27 cellular contexts compared by ENCODE assay signal in genomic region chr4:8021796-8022195, GRCh38.
DNase-seq lines count a peak whose midpoint lies in the region; ATAC-seq, FAIRE-seq and TF ChIP-seq lines count a peak whose summit lies in the region.
"Had no signal": no experiment of that assay in that cellular context is flagged by ENCODE, and none has a peak within 500 bp of the region (broad histone marks: within the 10 kb centered on the region; RNA-seq: fewer than 3 reads in every experiment).

No MANE protein-coding gene starts in this region.

- H3K36me3 ChIP-seq in H7 (replicated peaks; ENCODE audit: control insufficient read depth, insufficient read depth, low read length) (no peaks in the 10 kb centered on the region), SK-N-SH (replicated peaks in 1 of 2; ENCODE audit: control insufficient read depth in 1 of 2, insufficient read depth in 2 of 2, low read length in 1 of 2) (no peaks in the 10 kb centered on the region), mesendoderm (ENCODE audit: control insufficient read depth, insufficient read depth, low read length) (no peaks in the 10 kb centered on the region)
- H3K36me3 ChIP-seq: breast epithelium, neutrophil had no signal

- no peak overlapping the region for H3K27ac ChIP-seq in A549
- H3K27ac ChIP-seq in SK-N-SH (ENCODE audit: low read depth in 2 of 2, low read length in 1 of 2), result no peak overlapping the region
- no peak overlapping the region for H3K27ac ChIP-seq in mesendoderm (ENCODE audit: low read depth, low read length)
- H3K27ac ChIP-seq: breast epithelium, neutrophil, psoas muscle, SK-N-MC, skin epidermis, VCaP had no signal

- no peak overlapping the region for H2BK5ac ChIP-seq in mesendoderm (ENCODE audit: low read length)

- TF ChIP-seq EP300 in A549 (IDR thresholded peaks at IDR 0.05) (no peak), SK-N-SH (IDR thresholded peaks at IDR 0.05; ENCODE audit: borderline replicate concordance in 1 of 2, low read depth in 1 of 2, low read length in 1 of 2) (no peak)

- H3K9me3 ChIP-seq in A549 (no peaks in the 10 kb centered on the region), SK-N-SH (no peaks in the 10 kb centered on the region)
- H3K9me3 ChIP-seq: breast epithelium, neutrophil, psoas muscle had no signal

- H3K4me2 ChIP-seq in A549 (no peak overlapping the region), SK-N-SH (no peak overlapping the region), mesendoderm (ENCODE audit: low read length) (no peak overlapping the region)

- H3F3A ChIP-seq in SK-N-SH (replicated peaks; ENCODE audit: insufficient read depth), result no peaks in the 10 kb centered on the region

- H3K79me1 ChIP-seq in mesendoderm (ENCODE audit: low read length), result no peaks in the 10 kb centered on the region

- no peak overlapping the region for H2AFZ ChIP-seq in SK-N-SH (ENCODE audit: low read depth)

- no peak overlapping the region for H3K23ac ChIP-seq in mesendoderm (ENCODE audit: low read length)

- no peak overlapping the region for H2BK15ac ChIP-seq in mesendoderm (replicated peaks; ENCODE audit: low read depth)

- DNase-seq in A549 (ENCODE audit: low read depth in 1 of 2, low spot score in 1 of 2), result peak; percentile 25 to 28
- peak; percentile 53 for DNase-seq in H7
- peak; percentile 54 for DNase-seq in SK-N-SH
- no peak for DNase-seq in fibroblast of pulmonary artery (ENCODE audit: low read depth)
- DNase-seq in mesendoderm, result no peak
- DNase-seq in activated CD8-positive, alpha-beta memory T cell treated with anti-CD3 and anti-CD28 coated beads, Interleukin-2, amount 50 U/mL, for 48 hours, result no peak
- no peak for DNase-seq in stimulated activated naive CD4-positive, alpha-beta T cell (lab: John Stamatoyannopoulos, UW)
- DNase-seq: activated CD4-positive, alpha-beta T cell treated with anti-CD3 and anti-CD28 coated beads, Interleukin-2, amount 10 ng/mL, durations not matched to agents 24 days and 14 days; activated naive CD4-positive, alpha-beta T cell; activated T-cell treated with anti-CD3 and anti-CD28 coated beads, Interleukin-2, amount 50 U/mL, for 48 hours; amniotic stem cell; head of caudate nucleus; Karpas-422; kidney glomerular epithelial cell; NCI-H1694 treated with DMSO at 0.1 percent for 48 hours; NCI-H2171; NCI-H524 treated with DMSO at 0.1 percent for 48 hours; stimulated activated CD4-positive, alpha-beta T cell treated with anti-CD3 and anti-CD28 coated beads, Interleukin-1b, Interleukin-23, amount 100 ng/mL, for 48 hours had no signal

- no peak overlapping the region for H2AK5ac ChIP-seq in mesendoderm (ENCODE audit: low read length)

- H4K5ac ChIP-seq in mesendoderm (ENCODE audit: low read length), result no peak overlapping the region

- WGBS in A549 (ENCODE audit: missing lambda C conversion rate), result 100% methylated on average over 1 of the region's 13 CpGs
- WGBS in SK-N-SH (ENCODE audit: low lambda C conversion rate), result 65% methylated on average over 8 of the region's 13 CpGs
- WGBS in mesendoderm (ENCODE audit: extremely low coverage, insufficient coverage, low lambda C conversion rate), result no CpG with 5 or more reads among the region's 13 CpGs

- H3K4me3 ChIP-seq in A549 (no peak overlapping the region), H7 (ENCODE audit: insufficient read depth, low read depth, low read length) (no peak overlapping the region), SK-N-SH (ENCODE audit: low read depth in 2 of 2, low read length in 1 of 2) (no peak overlapping the region), fibroblast of pulmonary artery (replicated peaks; ENCODE audit: low read depth, low read length) (no peak overlapping the region), mesendoderm (ENCODE audit: low read length) (no peak overlapping the region)
- H3K4me3 ChIP-seq: breast epithelium, psoas muscle, SK-N-MC, skin epidermis had no signal

- no peak overlapping the region for H2BK120ac ChIP-seq in mesendoderm (ENCODE audit: low read depth, low read length)

- no peak overlapping the region for H3K18ac ChIP-seq in mesendoderm (ENCODE audit: low read length)

- H4K8ac ChIP-seq in mesendoderm (ENCODE audit: low read depth, low read length), result no peak overlapping the region

- H3K4me1 ChIP-seq in A549 (no peaks in the 10 kb centered on the region), SK-N-SH (ENCODE audit: control insufficient read depth in 1 of 2, insufficient read depth in 2 of 2, low read depth in 1 of 2, low read length in 1 of 2) (peaks cover 0 to 11% of the 10 kb centered on the region in 2 experiments; a peak in 1 of 4 replicates), mesendoderm (ENCODE audit: control insufficient read depth, low read depth, low read length) (peaks cover 1% of the 10 kb centered on the region)
- H3K4me1 ChIP-seq: breast epithelium, psoas muscle had no signal

- H3K79me2 ChIP-seq in SK-N-SH (ENCODE audit: insufficient read depth), result no peaks in the 10 kb centered on the region
- H3K79me2 ChIP-seq in mesendoderm (ENCODE audit: control insufficient read depth, insufficient read depth, low read length), result no peaks in the 10 kb centered on the region

- H3K27me3 ChIP-seq in H7 (ENCODE audit: control insufficient read depth, insufficient read depth, low read length) (no peaks in the 10 kb centered on the region), SK-N-SH (ENCODE audit: insufficient read depth) (peaks cover 33% of the 10 kb centered on the region), mesendoderm (ENCODE audit: insufficient read depth, low read length, poor library complexity) (no peaks in the 10 kb centered on the region)
- H3K27me3 ChIP-seq: breast epithelium had no signal

- no peak for FAIRE-seq in A549 (lab: Jason Lieb, UNC)
- FAIRE-seq: endothelial cell of umbilical vein, GM19239 had no signal

- CTCF ChIA-PET in A549 (lab: Yijun Ruan, JAX), result no interaction called here
- CTCF ChIA-PET in SK-N-SH (lab: Yijun Ruan, JAX), result no interaction called here

- TF ChIP-seq POLR2A in A549 (IDR thresholded peaks at IDR 0.05; ENCODE audit: low read length), result no peak

- H3K56ac ChIP-seq in mesendoderm (ENCODE audit: low read length), result no peak overlapping the region

- TF ChIP-seq RAD21 in A549 (conservative IDR thresholded peaks at IDR 0.05 in 1 of 2, IDR thresholded peaks at IDR 0.05 in 1 of 2), result peak in 1 of 2 experiments; percentile 28; a peak in 1 of 5 replicates
- TF ChIP-seq RAD21 in SK-N-SH (IDR thresholded peaks at IDR 0.05; ENCODE audit: low read length), result peak; percentile 37

- no peak overlapping the region for H3K9ac ChIP-seq in SK-N-SH
- no peak overlapping the region for H3K9ac ChIP-seq in mesendoderm (ENCODE audit: low read length)

- POLR2A ChIA-PET in A549 (lab: Yijun Ruan, JAX), result no interaction called here
- POLR2A ChIA-PET in SK-N-SH (lab: Yijun Ruan, JAX), result no interaction called here

- no peak overlapping the region for H3K4ac ChIP-seq in mesendoderm (ENCODE audit: low read depth, low read length)

- no peaks in the 10 kb centered on the region for H3K9me2 ChIP-seq in SK-N-SH

- H4K20me1 ChIP-seq in SK-N-SH (ENCODE audit: insufficient read depth), result no peaks in the 10 kb centered on the region

- TF ChIP-seq CTCF in A549 (IDR thresholded peaks at IDR 0.05) (peak; percentile 15; the same call in 1 of the 3 replicates), SK-N-SH (IDR thresholded peaks at IDR 0.05) (peak; percentile 21; the same call in 1 of the 2 replicates), fibroblast of pulmonary artery (IDR thresholded peaks at IDR 0.05; ENCODE audit: low read length, missing control alignments) (peak; percentile 4)

- ATAC-seq in A549 (peak; percentile 60 to 77; a peak in 5 of 6 replicates), GM19463 (IDR thresholded peaks at IDR 0.05; ENCODE audit: unreplicated experiment) (no peak)

TF ChIP-seq in A549, 52 proteins besides CTCF, POLR2A, EP300 and RAD21:
- TF ChIP-seq BHLHE40 (IDR thresholded peaks at IDR 0.05; ENCODE audit: low read depth, low read length) (0 out of 2 replicates have a peak, but pooled peaks have one; percentile 26), KDM1A (IDR thresholded peaks at IDR 0.05; ENCODE audit: low read depth) (no peak)

TF ChIP-seq in SK-N-SH, 30 proteins besides CTCF, POLR2A, EP300 and RAD21:
- TF ChIP-seq POLR2AphosphoS5 (IDR thresholded peaks at IDR 0.05; ENCODE audit: low read depth, low read length) (no peak), FOSL2 (IDR thresholded peaks at IDR 0.05; ENCODE audit: borderline replicate concordance, low read depth) (no peak)

Comparison
In these comparisons a context has a peak if more than half of its experiments do, and no peak if none do; other contexts are left out.
1. DNase-seq: peak in A549 (2 of 2), H7 (single experiment) and SK-N-SH (single experiment); none in fibroblast of pulmonary artery (single experiment), mesendoderm (single experiment), activated CD8-positive, alpha-beta memory T cell treated with anti-CD3 and anti-CD28 coated beads, Interleukin-2, amount 50 U/mL, for 48 hours (single experiment) and stimulated activated naive CD4-positive, alpha-beta T cell (0 of 6).
2. Of the 12 proteins assayed by ChIP-seq in both A549 and SK-N-SH: peak only in A549: none; only in SK-N-SH: none; in both: CTCF; in neither: 10; mixed calls (peak in some experiments, not most) for 1.
3. Peak in every context shown above with its lines, with median percentiles within 50 percentile points of each other: CTCF ChIP-seq.